9 cellular contexts compared by ENCODE assay signal in genomic region chr9:131422241-131422792, GRCh38. TPM values are rescaled to one million over a fixed set of nuclear protein-coding genes. Genes with fewer than 3 reads are reported as not detected.
DNase-seq lines count a peak whose midpoint lies in the region; ATAC-seq lines count a peak whose summit lies in the region.
"Had no signal": no experiment of that assay in that cellular context is flagged by ENCODE, and none has a peak within 500 bp of the region (broad histone marks: within the 10 kb centered on the region; RNA-seq: fewer than 3 reads in every experiment).

No MANE protein-coding gene starts in this region.

- H3K27ac Mint-ChIP-seq in activated CD4-positive, alpha-beta T cell treated with anti-CD3 and anti-CD28 coated beads, Interleukin-2, amount 10 ng/mL, durations not matched to agents 24 days and 14 days: peak overlapping the region; percentile 71
- H3K27ac Mint-ChIP-seq in activated naive CD8-positive, alpha-beta T cell: peak overlapping the region; percentile 72

- no peak for DNase-seq in activated CD4-positive, alpha-beta T cell treated with anti-CD3 and anti-CD28 coated beads, Interleukin-2, amount 10 ng/mL, durations not matched to agents 24 days and 14 days
- DNase-seq in activated CD4-positive, alpha-beta T cell treated with anti-CD3 and anti-CD28 coated beads, Interleukin-2, amount 50 U/mL, for 1 hour: no peak
- no peak for DNase-seq in NCI-H2171 treated with DMSO at 0.1 percent for 48 hours (lab: John Stamatoyannopoulos, UW)
- no peak for DNase-seq in NCI-H1694 (lab: John Stamatoyannopoulos, UW)
- DNase-seq: DND-41 had no signal

- H3K4me3 Mint-ChIP-seq in activated CD4-positive, alpha-beta T cell treated with anti-CD3 and anti-CD28 coated beads, Interleukin-2, amount 10 ng/mL, durations not matched to agents 24 days and 14 days: no peak overlapping the region
- peak overlapping the region; percentile 42 for H3K4me3 Mint-ChIP-seq in activated naive CD8-positive, alpha-beta T cell

- H3K27ac ChIP-seq in temporal lobe (ENCODE audit: low read depth, low read length): peak overlapping the region; percentile 51

- peak overlapping the region; percentile 16 for H3K4me3 ChIP-seq in iPS-15b (ENCODE audit: low read depth, low read length)

- no peak overlapping the region for H3K9ac ChIP-seq in iPS-15b (ENCODE audit: low read depth, low read length)

- H3K9me3 ChIP-seq in iPS-15b (ENCODE audit: control insufficient read depth, insufficient read depth, low read length): no peaks in the 10 kb centered on the region

- no peaks in the 10 kb centered on the region for H3K27me3 Mint-ChIP-seq in activated CD4-positive, alpha-beta T cell treated with anti-CD3 and anti-CD28 coated beads, Interleukin-2, amount 10 ng/mL, durations not matched to agents 24 days and 14 days
- H3K27me3 Mint-ChIP-seq in activated naive CD8-positive, alpha-beta T cell: no peaks in the 10 kb centered on the region

- peaks cover 46% of the 10 kb centered on the region for H3K4me1 ChIP-seq in iPS-15b (ENCODE audit: control insufficient read depth, insufficient read depth, low read length)

- peaks cover 27% of the 10 kb centered on the region for H3K36me3 Mint-ChIP-seq in activated CD4-positive, alpha-beta T cell treated with anti-CD3 and anti-CD28 coated beads, Interleukin-2, amount 10 ng/mL, durations not matched to agents 24 days and 14 days (ENCODE audit: low read depth)
- peaks cover 4% of the 10 kb centered on the region for H3K36me3 Mint-ChIP-seq in activated naive CD8-positive, alpha-beta T cell

- H3K9me3 Mint-ChIP-seq in activated CD4-positive, alpha-beta T cell treated with anti-CD3 and anti-CD28 coated beads, Interleukin-2, amount 10 ng/mL, durations not matched to agents 24 days and 14 days: no peaks in the 10 kb centered on the region
- no peaks in the 10 kb centered on the region for H3K9me3 Mint-ChIP-seq in activated naive CD8-positive, alpha-beta T cell (ENCODE audit: low read depth)

- no peak for ATAC-seq in HG03108 (IDR thresholded peaks at IDR 0.05; ENCODE audit: unreplicated experiment)

- H3K4me1 Mint-ChIP-seq in activated CD4-positive, alpha-beta T cell treated with anti-CD3 and anti-CD28 coated beads, Interleukin-2, amount 10 ng/mL, durations not matched to agents 24 days and 14 days: peaks cover 53% of the 10 kb centered on the region
- peaks cover 79% of the 10 kb centered on the region for H3K4me1 Mint-ChIP-seq in activated naive CD8-positive, alpha-beta T cell (ENCODE audit: low read depth)

- intact Hi-C loops in activated CD4-positive, alpha-beta T cell treated with anti-CD3 and anti-CD28 coated beads, Interleukin-2, amount 10 ng/mL, durations not matched to agents 24 days and 14 days (cut with micrococcal nuclease): no loop called here

- H3K36me3 ChIP-seq in iPS-15b (ENCODE audit: control insufficient read depth, insufficient read depth, low read length): peaks cover 12% of the 10 kb centered on the region

- H3K27me3 ChIP-seq in iPS-15b (ENCODE audit: control insufficient read depth, insufficient read depth, low read length): no peaks in the 10 kb centered on the region

RNA-seq across cellular contexts. Expression of gene PRRC2B, which starts 28.4 kb away (rescaled TPM):
- 114 and 128 TPM in 2 replicates for total RNA-seq in activated CD4-positive, alpha-beta T cell treated with anti-CD3 and anti-CD28 coated beads, Interleukin-2, amount 10 ng/mL, durations not matched to agents 24 days and 14 days
- total RNA-seq in temporal lobe: 259 TPM
